In the genomic region with DNA sequence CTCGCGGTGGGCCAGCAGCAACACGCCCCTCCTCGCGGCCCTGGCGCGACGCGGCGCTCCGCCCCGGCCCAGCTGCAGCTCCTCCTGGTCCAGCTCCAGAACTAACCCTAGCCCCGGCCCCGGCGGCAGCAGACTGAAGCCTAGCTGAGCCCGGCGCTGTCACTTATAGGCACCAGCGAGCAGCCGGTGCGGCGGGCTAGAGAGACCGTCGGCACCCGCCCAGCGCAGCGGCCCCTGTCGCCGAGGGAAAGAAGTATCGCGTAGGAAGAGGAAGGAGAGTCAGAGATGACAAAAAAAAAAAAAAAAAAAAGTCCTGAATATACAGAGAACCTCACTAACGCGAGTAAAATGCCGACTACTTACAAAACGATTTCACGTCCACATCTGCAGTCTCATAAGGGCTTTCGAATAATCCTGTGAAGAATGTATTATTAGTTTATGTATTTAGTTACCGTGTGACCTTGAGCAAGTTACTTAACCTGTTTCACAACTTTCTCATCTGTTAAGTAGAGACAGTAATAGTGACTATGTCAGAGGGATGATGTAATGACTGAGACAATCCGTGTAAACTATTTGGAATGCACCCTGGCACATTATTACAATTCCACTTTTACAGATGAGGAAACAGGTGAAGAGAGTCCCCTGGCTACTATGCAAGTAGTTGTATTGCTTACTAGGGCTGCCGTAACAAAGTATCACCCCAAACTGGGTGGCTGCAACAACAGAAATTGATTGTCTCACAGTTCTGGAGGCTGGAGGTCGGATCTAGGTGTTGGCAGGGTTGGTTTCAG, we compare ENCODE assay signal across 1 cellular context.
TF ChIP-seq lines count a peak whose summit lies in the region.

A gene (minus strand): TSS at position 135 of the 791 bp plus-strand sequence. CDS start 791 bp downstream, outside the sequence.

TF ChIP-seq in HEK293, 187 proteins besides CTCF, POLR2A, EP300 and RAD21 (continued from another document and continues in another):
- 0 out of 2 replicates have a peak, but pooled peaks have one; percentile 11 for TF ChIP-seq ZNF768 (tag by site-specific recombination; IDR thresholded peaks at IDR 0.05)
- TF ChIP-seq MZF1 (tag by site-specific recombination; IDR thresholded peaks at IDR 0.05; ENCODE audit: borderline replicate concordance): no peak
- peak; percentile 84 for TF ChIP-seq ZNF843 (tag by site-specific recombination; IDR thresholded peaks at IDR 0.05)
- no peak; the same call in 1 of the 2 replicates for TF ChIP-seq ZNF626 (tag by site-specific recombination; IDR thresholded peaks at IDR 0.05)
- peak; percentile 97 for TF ChIP-seq ZSCAN30 (tag by site-specific recombination; IDR thresholded peaks at IDR 0.05)
- peak; percentile 72 for TF ChIP-seq ZNF600 (tag by site-specific recombination; IDR thresholded peaks at IDR 0.05)
- peak; percentile 74 for TF ChIP-seq SP3 (tag by site-specific recombination; IDR thresholded peaks at IDR 0.05)
- peak; percentile 93; the same call in 1 of the 2 replicates for TF ChIP-seq ZSCAN23 (tag by site-specific recombination; IDR thresholded peaks at IDR 0.05)
- TF ChIP-seq ZNF24 (tag by site-specific recombination; IDR thresholded peaks at IDR 0.05): peak; percentile 90
- TF ChIP-seq FEZF1 (tag by site-specific recombination; IDR thresholded peaks at IDR 0.05): 0 out of 2 replicates have a peak, but pooled peaks have one; percentile 25
- TF ChIP-seq ZNF112 (tag by site-specific recombination; IDR thresholded peaks at IDR 0.05): no peak
- TF ChIP-seq ZNF585B (tag by site-specific recombination; IDR thresholded peaks at IDR 0.05): no peak
- no peak for TF ChIP-seq BCL11A (tag by site-specific recombination; IDR thresholded peaks at IDR 0.05; ENCODE audit: low read depth)
- peak; percentile 86 for TF ChIP-seq ZBTB17 (tag by site-specific recombination; IDR thresholded peaks at IDR 0.05)
- TF ChIP-seq KLF9 (tag by site-specific recombination; IDR thresholded peaks at IDR 0.05; ENCODE audit: low read depth): no peak
- TF ChIP-seq, protein P1, sequence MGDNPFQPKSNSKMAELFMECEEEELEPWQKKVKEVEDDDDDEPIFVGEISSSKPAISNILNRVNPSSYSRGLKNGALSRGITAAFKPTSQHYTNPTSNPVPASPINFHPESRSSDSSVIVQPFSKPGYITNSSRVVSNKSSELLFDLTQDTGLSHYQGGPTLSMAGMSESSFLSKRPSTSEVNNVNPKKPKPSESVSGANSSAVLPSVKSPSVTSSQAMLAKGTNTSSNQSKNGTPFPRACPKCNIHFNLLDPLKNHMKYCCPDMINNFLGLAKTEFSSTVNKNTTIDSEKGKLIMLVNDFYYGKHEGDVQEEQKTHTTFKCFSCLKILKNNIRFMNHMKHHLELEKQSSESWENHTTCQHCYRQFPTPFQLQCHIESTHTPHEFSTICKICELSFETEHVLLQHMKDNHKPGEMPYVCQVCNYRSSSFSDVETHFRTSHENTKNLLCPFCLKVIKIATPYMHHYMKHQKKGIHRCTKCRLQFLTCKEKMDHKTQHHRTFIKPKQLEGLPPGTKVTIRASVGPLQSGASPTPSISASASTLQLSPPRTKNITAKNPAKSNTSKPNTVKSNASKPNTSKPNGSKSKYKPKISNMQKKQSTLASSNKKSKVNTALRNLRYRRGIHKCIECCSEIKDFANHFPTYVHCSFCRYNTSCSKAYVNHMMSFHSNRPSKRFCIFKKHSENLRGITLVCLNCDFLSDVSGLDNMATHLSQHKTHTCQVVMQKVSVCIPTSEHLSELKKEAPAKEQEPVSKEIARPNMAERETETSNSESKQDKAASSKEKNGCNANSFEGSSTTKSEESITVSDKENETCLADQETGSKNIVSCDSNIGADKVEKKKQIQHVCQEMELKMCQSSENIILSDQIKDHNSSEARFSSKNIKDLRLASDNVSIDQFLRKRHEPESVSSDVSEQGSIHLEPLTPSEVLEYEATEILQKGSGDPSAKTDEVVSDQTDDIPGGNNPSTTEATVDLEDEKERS (tag by site-specific recombination; IDR thresholded peaks at IDR 0.05): peak; percentile 70; the same call in 1 of the 2 replicates
- TF ChIP-seq ZNF837 (tag by site-specific recombination; IDR thresholded peaks at IDR 0.05): no peak
- TF ChIP-seq ZNF654 (tag by site-specific recombination; IDR thresholded peaks at IDR 0.05; ENCODE audit: low read depth): peak; percentile 30; the same call in 1 of the 2 replicates
- no peak for TF ChIP-seq ZNF530 (tag by site-specific recombination; IDR thresholded peaks at IDR 0.05; ENCODE audit: low read depth)
- no peak for TF ChIP-seq GLIS1 (tag by site-specific recombination; IDR thresholded peaks at IDR 0.05)
- TF ChIP-seq ZFP69B (tag by site-specific recombination; IDR thresholded peaks at IDR 0.05): peak; percentile 85
- peak; percentile 85; the same call in 1 of the 2 replicates for TF ChIP-seq ZNF561 (tag by site-specific recombination; IDR thresholded peaks at IDR 0.05; ENCODE audit: borderline replicate concordance)
- peak; percentile 65; the same call in 1 of the 2 replicates for TF ChIP-seq ZNF558 (tag by site-specific recombination; IDR thresholded peaks at IDR 0.05)
- TF ChIP-seq ZNF416 (tag by site-specific recombination; IDR thresholded peaks at IDR 0.05): no peak
- TF ChIP-seq GLI4 (tag by site-specific recombination; IDR thresholded peaks at IDR 0.05): no peak
- TF ChIP-seq, protein P2, sequence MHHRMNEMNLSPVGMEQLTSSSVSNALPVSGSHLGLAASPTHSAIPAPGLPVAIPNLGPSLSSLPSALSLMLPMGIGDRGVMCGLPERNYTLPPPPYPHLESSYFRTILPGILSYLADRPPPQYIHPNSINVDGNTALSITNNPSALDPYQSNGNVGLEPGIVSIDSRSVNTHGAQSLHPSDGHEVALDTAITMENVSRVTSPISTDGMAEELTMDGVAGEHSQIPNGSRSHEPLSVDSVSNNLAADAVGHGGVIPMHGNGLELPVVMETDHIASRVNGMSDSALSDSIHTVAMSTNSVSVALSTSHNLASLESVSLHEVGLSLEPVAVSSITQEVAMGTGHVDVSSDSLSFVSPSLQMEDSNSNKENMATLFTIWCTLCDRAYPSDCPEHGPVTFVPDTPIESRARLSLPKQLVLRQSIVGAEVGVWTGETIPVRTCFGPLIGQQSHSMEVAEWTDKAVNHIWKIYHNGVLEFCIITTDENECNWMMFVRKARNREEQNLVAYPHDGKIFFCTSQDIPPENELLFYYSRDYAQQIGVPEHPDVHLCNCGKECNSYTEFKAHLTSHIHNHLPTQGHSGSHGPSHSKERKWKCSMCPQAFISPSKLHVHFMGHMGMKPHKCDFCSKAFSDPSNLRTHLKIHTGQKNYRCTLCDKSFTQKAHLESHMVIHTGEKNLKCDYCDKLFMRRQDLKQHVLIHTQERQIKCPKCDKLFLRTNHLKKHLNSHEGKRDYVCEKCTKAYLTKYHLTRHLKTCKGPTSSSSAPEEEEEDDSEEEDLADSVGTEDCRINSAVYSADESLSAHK (tag by site-specific recombination; IDR thresholded peaks at IDR 0.05): 0 out of 2 replicates have a peak, but pooled peaks have one; percentile 42
- TF ChIP-seq ZNF239 (tag by site-specific recombination; IDR thresholded peaks at IDR 0.05): 0 out of 2 replicates have a peak, but pooled peaks have one; percentile 14
- TF ChIP-seq, protein P3, sequence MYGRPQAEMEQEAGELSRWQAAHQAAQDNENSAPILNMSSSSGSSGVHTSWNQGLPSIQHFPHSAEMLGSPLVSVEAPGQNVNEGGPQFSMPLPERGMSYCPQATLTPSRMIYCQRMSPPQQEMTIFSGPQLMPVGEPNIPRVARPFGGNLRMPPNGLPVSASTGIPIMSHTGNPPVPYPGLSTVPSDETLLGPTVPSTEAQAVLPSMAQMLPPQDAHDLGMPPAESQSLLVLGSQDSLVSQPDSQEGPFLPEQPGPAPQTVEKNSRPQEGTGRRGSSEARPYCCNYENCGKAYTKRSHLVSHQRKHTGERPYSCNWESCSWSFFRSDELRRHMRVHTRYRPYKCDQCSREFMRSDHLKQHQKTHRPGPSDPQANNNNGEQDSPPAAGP (tag by site-specific recombination; IDR thresholded peaks at IDR 0.05): peak; percentile 72; the same call in 1 of the 2 replicates
- TF ChIP-seq, protein P4, sequence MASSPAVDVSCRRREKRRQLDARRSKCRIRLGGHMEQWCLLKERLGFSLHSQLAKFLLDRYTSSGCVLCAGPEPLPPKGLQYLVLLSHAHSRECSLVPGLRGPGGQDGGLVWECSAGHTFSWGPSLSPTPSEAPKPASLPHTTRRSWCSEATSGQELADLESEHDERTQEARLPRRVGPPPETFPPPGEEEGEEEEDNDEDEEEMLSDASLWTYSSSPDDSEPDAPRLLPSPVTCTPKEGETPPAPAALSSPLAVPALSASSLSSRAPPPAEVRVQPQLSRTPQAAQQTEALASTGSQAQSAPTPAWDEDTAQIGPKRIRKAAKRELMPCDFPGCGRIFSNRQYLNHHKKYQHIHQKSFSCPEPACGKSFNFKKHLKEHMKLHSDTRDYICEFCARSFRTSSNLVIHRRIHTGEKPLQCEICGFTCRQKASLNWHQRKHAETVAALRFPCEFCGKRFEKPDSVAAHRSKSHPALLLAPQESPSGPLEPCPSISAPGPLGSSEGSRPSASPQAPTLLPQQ (tag by site-specific recombination; IDR thresholded peaks at IDR 0.05): peak; percentile 78
- TF ChIP-seq OVOL3 (tag by site-specific recombination; IDR thresholded peaks at IDR 0.05): peak; percentile 14; the same call in 1 of the 2 replicates
- TF ChIP-seq ZNF571 (tag by site-specific recombination; IDR thresholded peaks at IDR 0.05): no peak
- TF ChIP-seq, protein P5, sequence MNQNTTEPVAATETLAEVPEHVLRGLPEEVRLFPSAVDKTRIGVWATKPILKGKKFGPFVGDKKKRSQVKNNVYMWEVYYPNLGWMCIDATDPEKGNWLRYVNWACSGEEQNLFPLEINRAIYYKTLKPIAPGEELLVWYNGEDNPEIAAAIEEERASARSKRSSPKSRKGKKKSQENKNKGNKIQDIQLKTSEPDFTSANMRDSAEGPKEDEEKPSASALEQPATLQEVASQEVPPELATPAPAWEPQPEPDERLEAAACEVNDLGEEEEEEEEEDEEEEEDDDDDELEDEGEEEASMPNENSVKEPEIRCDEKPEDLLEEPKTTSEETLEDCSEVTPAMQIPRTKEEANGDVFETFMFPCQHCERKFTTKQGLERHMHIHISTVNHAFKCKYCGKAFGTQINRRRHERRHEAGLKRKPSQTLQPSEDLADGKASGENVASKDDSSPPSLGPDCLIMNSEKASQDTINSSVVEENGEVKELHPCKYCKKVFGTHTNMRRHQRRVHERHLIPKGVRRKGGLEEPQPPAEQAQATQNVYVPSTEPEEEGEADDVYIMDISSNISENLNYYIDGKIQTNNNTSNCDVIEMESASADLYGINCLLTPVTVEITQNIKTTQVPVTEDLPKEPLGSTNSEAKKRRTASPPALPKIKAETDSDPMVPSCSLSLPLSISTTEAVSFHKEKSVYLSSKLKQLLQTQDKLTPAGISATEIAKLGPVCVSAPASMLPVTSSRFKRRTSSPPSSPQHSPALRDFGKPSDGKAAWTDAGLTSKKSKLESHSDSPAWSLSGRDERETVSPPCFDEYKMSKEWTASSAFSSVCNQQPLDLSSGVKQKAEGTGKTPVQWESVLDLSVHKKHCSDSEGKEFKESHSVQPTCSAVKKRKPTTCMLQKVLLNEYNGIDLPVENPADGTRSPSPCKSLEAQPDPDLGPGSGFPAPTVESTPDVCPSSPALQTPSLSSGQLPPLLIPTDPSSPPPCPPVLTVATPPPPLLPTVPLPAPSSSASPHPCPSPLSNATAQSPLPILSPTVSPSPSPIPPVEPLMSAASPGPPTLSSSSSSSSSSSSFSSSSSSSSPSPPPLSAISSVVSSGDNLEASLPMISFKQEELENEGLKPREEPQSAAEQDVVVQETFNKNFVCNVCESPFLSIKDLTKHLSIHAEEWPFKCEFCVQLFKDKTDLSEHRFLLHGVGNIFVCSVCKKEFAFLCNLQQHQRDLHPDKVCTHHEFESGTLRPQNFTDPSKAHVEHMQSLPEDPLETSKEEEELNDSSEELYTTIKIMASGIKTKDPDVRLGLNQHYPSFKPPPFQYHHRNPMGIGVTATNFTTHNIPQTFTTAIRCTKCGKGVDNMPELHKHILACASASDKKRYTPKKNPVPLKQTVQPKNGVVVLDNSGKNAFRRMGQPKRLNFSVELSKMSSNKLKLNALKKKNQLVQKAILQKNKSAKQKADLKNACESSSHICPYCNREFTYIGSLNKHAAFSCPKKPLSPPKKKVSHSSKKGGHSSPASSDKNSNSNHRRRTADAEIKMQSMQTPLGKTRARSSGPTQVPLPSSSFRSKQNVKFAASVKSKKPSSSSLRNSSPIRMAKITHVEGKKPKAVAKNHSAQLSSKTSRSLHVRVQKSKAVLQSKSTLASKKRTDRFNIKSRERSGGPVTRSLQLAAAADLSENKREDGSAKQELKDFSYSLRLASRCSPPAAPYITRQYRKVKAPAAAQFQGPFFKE (tag by site-specific recombination; IDR thresholded peaks at IDR 0.05; ENCODE audit: borderline replicate concordance): no peak
- peak; percentile 42 for TF ChIP-seq SP2 (tag by site-specific recombination; IDR thresholded peaks at IDR 0.05)
- TF ChIP-seq ZNF350 (tag by site-specific recombination; IDR thresholded peaks at IDR 0.05): no peak
- TF ChIP-seq, protein P6, sequence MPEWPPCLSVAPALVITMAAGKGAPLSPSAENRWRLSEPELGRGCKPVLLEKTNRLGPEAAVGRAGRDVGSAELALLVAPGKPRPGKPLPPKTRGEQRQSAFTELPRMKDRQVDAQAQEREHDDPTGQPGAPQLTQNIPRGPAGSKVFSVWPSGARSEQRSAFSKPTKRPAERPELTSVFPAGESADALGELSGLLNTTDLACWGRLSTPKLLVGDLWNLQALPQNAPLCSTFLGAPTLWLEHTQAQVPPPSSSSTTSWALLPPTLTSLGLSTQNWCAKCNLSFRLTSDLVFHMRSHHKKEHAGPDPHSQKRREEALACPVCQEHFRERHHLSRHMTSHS (tag by site-specific recombination; IDR thresholded peaks at IDR 0.05): no peak
- peak; percentile 92 for TF ChIP-seq ZNF391 (tag by site-specific recombination; IDR thresholded peaks at IDR 0.05; ENCODE audit: borderline replicate concordance, low read depth)
- no peak for TF ChIP-seq ZNF16 (tag by site-specific recombination; IDR thresholded peaks at IDR 0.05; ENCODE audit: low read depth)
- no peak for TF ChIP-seq ZNF292 (tag by site-specific recombination; IDR thresholded peaks at IDR 0.05; ENCODE audit: borderline replicate concordance, low read depth)
- no peak for TF ChIP-seq ZNF423 (tag by site-specific recombination; IDR thresholded peaks at IDR 0.05)
- no peak for TF ChIP-seq ZNF777 (tag by site-specific recombination; IDR thresholded peaks at IDR 0.05; ENCODE audit: borderline replicate concordance)
- TF ChIP-seq, protein P7, sequence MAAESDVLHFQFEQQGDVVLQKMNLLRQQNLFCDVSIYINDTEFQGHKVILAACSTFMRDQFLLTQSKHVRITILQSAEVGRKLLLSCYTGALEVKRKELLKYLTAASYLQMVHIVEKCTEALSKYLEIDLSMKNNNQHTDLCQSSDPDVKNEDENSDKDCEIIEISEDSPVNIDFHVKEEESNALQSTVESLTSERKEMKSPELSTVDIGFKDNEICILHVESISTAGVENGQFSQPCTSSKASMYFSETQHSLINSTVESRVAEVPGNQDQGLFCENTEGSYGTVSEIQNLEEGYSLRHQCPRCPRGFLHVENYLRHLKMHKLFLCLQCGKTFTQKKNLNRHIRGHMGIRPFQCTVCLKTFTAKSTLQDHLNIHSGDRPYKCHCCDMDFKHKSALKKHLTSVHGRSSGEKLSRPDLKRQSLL (tag by site-specific recombination; IDR thresholded peaks at IDR 0.05): peak; percentile 57
- TF ChIP-seq, protein P8, sequence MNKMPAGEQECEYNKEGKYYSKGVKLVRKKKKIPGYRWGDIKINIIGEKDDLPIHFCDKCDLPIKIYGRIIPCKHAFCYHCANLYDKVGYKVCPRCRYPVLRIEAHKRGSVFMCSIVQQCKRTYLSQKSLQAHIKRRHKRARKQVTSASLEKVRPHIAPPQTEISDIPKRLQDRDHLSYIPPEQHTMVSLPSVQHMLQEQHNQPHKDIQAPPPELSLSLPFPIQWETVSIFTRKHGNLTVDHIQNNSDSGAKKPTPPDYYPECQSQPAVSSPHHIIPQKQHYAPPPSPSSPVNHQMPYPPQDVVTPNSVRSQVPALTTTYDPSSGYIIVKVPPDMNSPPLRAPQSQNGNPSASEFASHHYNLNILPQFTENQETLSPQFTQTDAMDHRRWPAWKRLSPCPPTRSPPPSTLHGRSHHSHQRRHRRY (tag by site-specific recombination; IDR thresholded peaks at IDR 0.05): no peak
